Comparison of ENCODE assay signal across 1 cellular context in the genomic region with DNA sequence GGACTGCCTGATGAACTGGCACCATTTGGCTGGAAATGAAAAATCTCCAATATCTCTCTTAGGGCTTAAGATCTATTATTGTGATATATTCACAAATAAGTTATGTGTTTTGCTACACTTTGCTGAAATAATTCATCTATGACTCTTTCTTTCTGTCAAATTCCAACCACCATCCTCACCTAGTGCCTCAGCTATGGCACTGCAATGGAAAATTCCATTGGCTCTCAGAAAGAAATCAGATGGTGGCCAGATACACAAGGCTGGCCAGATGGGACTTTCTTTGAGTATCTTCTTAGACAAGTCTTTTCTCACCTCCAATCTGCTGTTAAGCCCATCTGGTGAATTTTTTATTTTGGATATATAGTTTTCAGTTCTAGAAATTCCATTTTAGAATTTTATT.
TF ChIP-seq lines count a peak whose summit lies in the region.

No MANE protein-coding gene starts in this region.

TF ChIP-seq in IMR-90, 13 proteins besides CTCF, POLR2A, EP300 and RAD21:
- no peak for TF ChIP-seq RCOR1 (IDR thresholded peaks at IDR 0.05; ENCODE audit: insufficient replicate concordance, low read length)
- TF ChIP-seq MAZ (IDR thresholded peaks at IDR 0.05; ENCODE audit: borderline replicate concordance, low read depth, low read length), result no peak
- TF ChIP-seq CEBPB (IDR thresholded peaks at IDR 0.05; ENCODE audit: low read depth, low read length), result no peak
- TF ChIP-seq CHD1 (IDR thresholded peaks at IDR 0.05; ENCODE audit: low read depth, low read length), result no peak
- TF ChIP-seq, protein P1, sequence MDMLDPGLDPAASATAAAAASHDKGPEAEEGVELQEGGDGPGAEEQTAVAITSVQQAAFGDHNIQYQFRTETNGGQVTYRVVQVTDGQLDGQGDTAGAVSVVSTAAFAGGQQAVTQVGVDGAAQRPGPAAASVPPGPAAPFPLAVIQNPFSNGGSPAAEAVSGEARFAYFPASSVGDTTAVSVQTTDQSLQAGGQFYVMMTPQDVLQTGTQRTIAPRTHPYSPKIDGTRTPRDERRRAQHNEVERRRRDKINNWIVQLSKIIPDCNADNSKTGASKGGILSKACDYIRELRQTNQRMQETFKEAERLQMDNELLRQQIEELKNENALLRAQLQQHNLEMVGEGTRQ (IDR thresholded peaks at IDR 0.05; ENCODE audit: low read depth, low read length), result no peak
- TF ChIP-seq FOS (IDR thresholded peaks at IDR 0.05; ENCODE audit: low read depth, low read length), result no peak
- no peak for TF ChIP-seq RFX5 (IDR thresholded peaks at IDR 0.05; ENCODE audit: low read depth, low read length)
- TF ChIP-seq MAFK (IDR thresholded peaks at IDR 0.05; ENCODE audit: low read depth, low read length), result no peak
- TF ChIP-seq BHLHE40 (IDR thresholded peaks at IDR 0.05; ENCODE audit: low read depth, low read length), result no peak
- TF ChIP-seq, protein P2, sequence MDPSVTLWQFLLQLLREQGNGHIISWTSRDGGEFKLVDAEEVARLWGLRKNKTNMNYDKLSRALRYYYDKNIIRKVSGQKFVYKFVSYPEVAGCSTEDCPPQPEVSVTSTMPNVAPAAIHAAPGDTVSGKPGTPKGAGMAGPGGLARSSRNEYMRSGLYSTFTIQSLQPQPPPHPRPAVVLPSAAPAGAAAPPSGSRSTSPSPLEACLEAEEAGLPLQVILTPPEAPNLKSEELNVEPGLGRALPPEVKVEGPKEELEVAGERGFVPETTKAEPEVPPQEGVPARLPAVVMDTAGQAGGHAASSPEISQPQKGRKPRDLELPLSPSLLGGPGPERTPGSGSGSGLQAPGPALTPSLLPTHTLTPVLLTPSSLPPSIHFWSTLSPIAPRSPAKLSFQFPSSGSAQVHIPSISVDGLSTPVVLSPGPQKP (IDR thresholded peaks at IDR 0.05; ENCODE audit: borderline replicate concordance, low read depth, low read length), result no peak
- TF ChIP-seq NFE2L2 (IDR thresholded peaks at IDR 0.05; ENCODE audit: low read depth, low read length), result no peak
- TF ChIP-seq MXI1 (IDR thresholded peaks at IDR 0.05; ENCODE audit: borderline replicate concordance, low read depth, low read length), result no peak
- TF ChIP-seq SMC3 (IDR thresholded peaks at IDR 0.05; ENCODE audit: low read depth, low read length), result no peak
